Comparison of ENCODE assay signal across 18 cellular contexts in genomic region chr18:48875942-48876511, GRCh38.
DNase-seq lines count a peak whose midpoint lies in the region; ATAC-seq and TF ChIP-seq lines count a peak whose summit lies in the region.
"Had no signal": no experiment of that assay in that cellular context is flagged by ENCODE, and none has a peak within 500 bp of the region (broad histone marks: within the 10 kb centered on the region; RNA-seq: fewer than 3 reads in every experiment).

No MANE protein-coding gene starts in this region.

- TF ChIP-seq CTCF in BJ (IDR thresholded peaks at IDR 0.05; ENCODE audit: insufficient read depth, low read depth, low read length) (0 out of 2 replicates have a peak, but pooled peaks have one; percentile 9), nephron (IDR thresholded peaks at IDR 0.05; ENCODE audit: unreplicated experiment in 3 of 3) (peak; percentile 21 to 36 (median 24))

- peak overlapping the region in 1 of 3 experiments; percentile 19 for H3K4me3 Mint-ChIP-seq in nephron
- no peak overlapping the region for H3K4me3 Mint-ChIP-seq in activated T-helper 1 cell treated with anti-CD3 and anti-CD28 coated beads, Interleukin-12 subunit alpha, Interleukin-12 subunit beta, Interleukin-2, Interleukin-4 antibody, amounts not matched to agents 30 ng/mL and 10 ng/mL and 1 ng/mL, durations not matched to agents 14 hours and 24 hours and 36 hours
- H3K4me3 Mint-ChIP-seq: effector memory CD8-positive, alpha-beta T cell; stimulated activated memory B cell treated with anti-CD40 and anti-IgM and Interleukin-4, amounts not matched to agents 10 μg/mL and 1 μg/mL and 100 μg/mL, for 72 hours had no signal

- H3K4me1 Mint-ChIP-seq in nephron, result peaks cover 54% of the 10 kb centered on the region
- peaks cover 30% of the 10 kb centered on the region for H3K4me1 Mint-ChIP-seq in activated T-helper 1 cell treated with anti-CD3 and anti-CD28 coated beads, Interleukin-12 subunit alpha, Interleukin-12 subunit beta, Interleukin-2, Interleukin-4 antibody, amounts not matched to agents 30 ng/mL and 10 ng/mL and 1 ng/mL, durations not matched to agents 14 hours and 24 hours and 36 hours (ENCODE audit: low read depth)

- peak overlapping the region; percentile 80 to 86 (median 81) for H3K27ac Mint-ChIP-seq in nephron
- no peak overlapping the region for H3K27ac Mint-ChIP-seq in activated T-helper 1 cell treated with anti-CD3 and anti-CD28 coated beads, Interleukin-12 subunit alpha, Interleukin-12 subunit beta, Interleukin-2, Interleukin-4 antibody, amounts not matched to agents 30 ng/mL and 10 ng/mL and 1 ng/mL, durations not matched to agents 14 hours and 24 hours and 36 hours
- H3K27ac Mint-ChIP-seq: stimulated activated memory B cell treated with anti-CD40 and anti-IgM and Interleukin-4, amounts not matched to agents 10 μg/mL and 1 μg/mL and 100 μg/mL, for 72 hours had no signal

- POLR2A ChIA-PET in BJ (lab: Charles Lee), result no interaction called here

- intact Hi-C loops in activated T-helper 1 cell treated with anti-CD3 and anti-CD28 coated beads, Interleukin-12 subunit alpha, Interleukin-12 subunit beta, Interleukin-2, Interleukin-4 antibody, amounts not matched to agents 30 ng/mL and 10 ng/mL and 1 ng/mL, durations not matched to agents 14 hours and 24 hours and 36 hours (cut with micrococcal nuclease), result no loop called here

- H3K4me3 ChIP-seq in BJ (ENCODE audit: low read depth, low read length), result no peak overlapping the region
- H3K4me3 ChIP-seq: lung, pancreas had no signal

- DNase-seq in BJ (ENCODE audit: low read depth), result no peak
- DNase-seq in HuH-7.5 (ENCODE audit: low spot score), result peak; percentile 38
- peak; percentile 30 for DNase-seq in cerebellar cortex (ENCODE audit: low spot score)
- DNase-seq in activated T-helper 1 cell treated with anti-CD3 and anti-CD28 coated beads, Interleukin-12 subunit alpha, Interleukin-12 subunit beta, Interleukin-2, Interleukin-4 antibody, amounts not matched to agents 30 ng/mL and 10 ng/mL and 1 ng/mL, durations not matched to agents 14 hours and 24 hours and 36 hours (ENCODE audit: low spot score), result no peak
- DNase-seq: activated CD4-positive, CD25-positive, alpha-beta regulatory T cell; anterior cingulate cortex; effector memory CD8-positive, alpha-beta T cell; NCI-H1092; NCI-H524; Right ventricle myocardium superior; stimulated activated CD4-positive, alpha-beta T cell treated with anti-CD3 and anti-CD28 coated beads, Interleukin-2, amount 100 ng/mL, for 24 hours had no signal

- H3K27me3 Mint-ChIP-seq in nephron (ENCODE audit: low read depth), result peaks cover 11% of the 10 kb centered on the region
- H3K27me3 Mint-ChIP-seq in activated T-helper 1 cell treated with anti-CD3 and anti-CD28 coated beads, Interleukin-12 subunit alpha, Interleukin-12 subunit beta, Interleukin-2, Interleukin-4 antibody, amounts not matched to agents 30 ng/mL and 10 ng/mL and 1 ng/mL, durations not matched to agents 14 hours and 24 hours and 36 hours (ENCODE audit: insufficient read depth), result peaks cover 2% of the 10 kb centered on the region
- H3K27me3 Mint-ChIP-seq: effector memory CD8-positive, alpha-beta T cell had no signal

- H3K9me3 Mint-ChIP-seq in nephron, result no peaks in the 10 kb centered on the region
- H3K9me3 Mint-ChIP-seq in activated T-helper 1 cell treated with anti-CD3 and anti-CD28 coated beads, Interleukin-12 subunit alpha, Interleukin-12 subunit beta, Interleukin-2, Interleukin-4 antibody, amounts not matched to agents 30 ng/mL and 10 ng/mL and 1 ng/mL, durations not matched to agents 14 hours and 24 hours and 36 hours, result no peaks in the 10 kb centered on the region
- H3K9me3 Mint-ChIP-seq: effector memory CD8-positive, alpha-beta T cell; stimulated activated memory B cell treated with anti-CD40 and anti-IgM and Interleukin-4, amounts not matched to agents 10 μg/mL and 1 μg/mL and 100 μg/mL, for 72 hours had no signal

- no peak for ATAC-seq in GM21367 (IDR thresholded peaks at IDR 0.05; ENCODE audit: unreplicated experiment)
- ATAC-seq in GM19351 (IDR thresholded peaks at IDR 0.05; ENCODE audit: unreplicated experiment), result no peak
- ATAC-seq in GM18498 (IDR thresholded peaks at IDR 0.05; ENCODE audit: unreplicated experiment), result no peak
- ATAC-seq: effector memory CD8-positive, alpha-beta T cell; pancreas; stimulated activated memory B cell treated with anti-CD40 and anti-IgM and Interleukin-4, amounts not matched to agents 10 μg/mL and 1 μg/mL and 100 μg/mL, for 72 hours had no signal

- H3K27me3 ChIP-seq in BJ (ENCODE audit: control insufficient read depth, insufficient read depth, low read length), result no peaks in the 10 kb centered on the region
- H3K27me3 ChIP-seq: pancreas had no signal

- H3K36me3 Mint-ChIP-seq in nephron (ENCODE audit: low read depth), result peaks cover 10% of the 10 kb centered on the region
- H3K36me3 Mint-ChIP-seq in activated T-helper 1 cell treated with anti-CD3 and anti-CD28 coated beads, Interleukin-12 subunit alpha, Interleukin-12 subunit beta, Interleukin-2, Interleukin-4 antibody, amounts not matched to agents 30 ng/mL and 10 ng/mL and 1 ng/mL, durations not matched to agents 14 hours and 24 hours and 36 hours (ENCODE audit: low read depth), result no peaks in the 10 kb centered on the region
- H3K36me3 Mint-ChIP-seq: stimulated activated memory B cell treated with anti-CD40 and anti-IgM and Interleukin-4, amounts not matched to agents 10 μg/mL and 1 μg/mL and 100 μg/mL, for 72 hours had no signal

- no peaks in the 10 kb centered on the region for H3K36me3 ChIP-seq in BJ (ENCODE audit: control insufficient read depth, insufficient read depth, low read length)
- H3K36me3 ChIP-seq: pancreas had no signal

- CTCF ChIA-PET in BJ (lab: Yijun Ruan, JAX), result interaction anchor here (1.8 kb wide), 1 partner anchor 363 kb away, joined by 4 read pairs; no protein-coding TSS in a partner anchor

Comparison
In these comparisons a context has a peak if more than half of its experiments do, and no peak if none do; other contexts are left out.
1. DNase-seq: peak in HuH-7.5 (single experiment) and cerebellar cortex (single experiment); none in BJ (single experiment) and activated T-helper 1 cell treated with anti-CD3 and anti-CD28 coated beads, Interleukin-12 subunit alpha, Interleukin-12 subunit beta, Interleukin-2, Interleukin-4 antibody, amounts not matched to agents 30 ng/mL and 10 ng/mL and 1 ng/mL, durations not matched to agents 14 hours and 24 hours and 36 hours (single experiment).